ENCODE assay signal across 8 cellular contexts in the genomic region with DNA sequence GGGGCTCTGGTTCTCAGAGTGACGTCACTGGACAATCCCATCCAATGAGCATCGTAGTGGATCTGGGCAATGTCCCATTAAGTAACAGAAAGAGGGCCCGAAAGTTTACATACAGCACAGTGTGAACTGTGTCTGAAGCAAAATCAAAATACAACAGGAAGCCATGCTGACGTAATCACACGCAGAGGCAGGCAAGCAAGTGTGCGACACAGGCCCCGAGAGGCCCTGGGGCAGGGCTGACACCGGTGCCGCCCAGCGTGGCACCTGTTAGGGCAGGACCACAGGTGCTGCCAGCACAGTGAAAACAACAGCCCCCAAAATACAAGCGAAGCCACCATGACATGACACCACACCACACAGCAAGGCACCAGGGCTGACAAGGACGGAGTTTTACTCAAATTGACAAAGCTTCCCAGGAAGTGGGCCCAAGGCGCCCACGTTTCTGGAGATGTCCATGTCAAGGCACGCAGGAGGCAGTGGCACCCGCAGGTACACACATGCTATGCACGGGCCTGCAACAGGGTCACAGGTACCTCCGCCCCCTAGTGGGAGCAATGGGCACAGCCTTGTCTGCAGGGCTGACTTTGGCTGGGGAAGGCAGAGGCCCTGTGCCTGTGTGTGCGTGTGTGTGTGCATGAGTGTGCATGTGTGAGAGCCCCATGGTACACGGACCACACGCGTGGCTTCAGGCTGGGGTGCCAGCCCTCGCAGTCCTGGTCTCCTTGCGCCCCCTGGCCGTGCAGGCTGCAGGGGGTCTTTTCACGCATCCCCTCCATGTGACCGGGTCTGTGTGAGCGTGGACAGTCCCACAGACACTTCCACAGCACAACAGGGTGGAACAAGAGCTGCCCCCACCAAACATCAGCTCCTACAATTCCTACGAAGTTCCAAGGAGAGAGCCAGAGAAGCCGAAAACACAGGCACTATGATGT. TPM values are rescaled to one million over a fixed set of nuclear protein-coding genes. Genes with fewer than 3 reads are reported as not detected.
DNase-seq lines count a peak whose midpoint lies in the region; ATAC-seq and TF ChIP-seq lines count a peak whose summit lies in the region.

No MANE protein-coding gene starts in this region.

- peaks cover 12% of the 10 kb centered on the region for H3K4me1 Mint-ChIP-seq in T-helper 17 cell

- H3K9me3 ChIP-seq in T-helper 17 cell (ENCODE audit: control insufficient read depth, low read length, poor library complexity, severe bottlenecking), result no peaks in the 10 kb centered on the region

- peak; percentile 96 for TF ChIP-seq CTCF in astrocyte of the spinal cord (IDR thresholded peaks at IDR 0.05; ENCODE audit: low read depth, low read length)
- TF ChIP-seq CTCF in kidney epithelial cell (IDR thresholded peaks at IDR 0.05; ENCODE audit: insufficient read depth, low read length, poor library complexity, severe bottlenecking), result peak; percentile 97

- in situ Hi-C loops in astrocyte of the spinal cord (cut with HindIII; ENCODE audit: low sequenced_read_pairs), result no loop called here

- peak; percentile 60 for DNase-seq in Jurkat, Clone E6-1 (ENCODE audit: low read depth, low spot score)
- DNase-seq in T-helper 17 cell (peak; percentile 38 to 69 (median 42)), astrocyte of the spinal cord (ENCODE audit: low read depth, low spot score) (no peak), kidney epithelial cell (ENCODE audit: low read depth) (no peak), hippocampal formation (lab: John Stamatoyannopoulos, UW) (no peak)
- peak; percentile 49 to 69 (median 51) for DNase-seq in stimulated activated CD4-positive, alpha-beta T cell treated with anti-CD3 and anti-CD28 coated beads, TNF-alpha, amount 100 ng/mL, for 48 hours (ENCODE audit: low read depth in 3 of 3)

- H3K36me3 Mint-ChIP-seq in T-helper 17 cell (ENCODE audit: low read depth), result no peaks in the 10 kb centered on the region

- H3K27me3 Mint-ChIP-seq in T-helper 17 cell, result no peaks in the 10 kb centered on the region

- H3K27me3 ChIP-seq in kidney epithelial cell (ENCODE audit: control insufficient read depth, insufficient read depth, low read length), result no peaks in the 10 kb centered on the region

- H3K4me3 Mint-ChIP-seq in T-helper 17 cell, result peak overlapping the region; percentile 58

- H3K4me3 ChIP-seq in GM08714 (ENCODE audit: low read length), result peak overlapping the region; percentile 3; the same call in 1 of the 2 replicates
- H3K4me3 ChIP-seq in Jurkat, Clone E6-1 (ENCODE audit: low read length), result peak overlapping the region; percentile 24
- no peak overlapping the region for H3K4me3 ChIP-seq in astrocyte of the spinal cord (ENCODE audit: low read depth, low read length)
- H3K4me3 ChIP-seq in kidney epithelial cell (ENCODE audit: low read depth, low read length), result no peak overlapping the region

- peak; percentile 66 for ATAC-seq in GM21529 (IDR thresholded peaks at IDR 0.05; ENCODE audit: unreplicated experiment)
- peak; percentile 84 for ATAC-seq in T-helper 17 cell

- no peaks in the 10 kb centered on the region for H3K36me3 ChIP-seq in kidney epithelial cell (ENCODE audit: control insufficient read depth, insufficient read depth, low read length)

- H3K27ac Mint-ChIP-seq in T-helper 17 cell, result peak overlapping the region; percentile 72

RNA-seq across cellular contexts. Expression of gene QSOX2, which starts 19.6 kb away (rescaled TPM):
- 22.4 TPM for polyA plus RNA-seq in Jurkat, Clone E6-1 (2012; ENCODE audit: insufficient read depth, insufficient read length)
- total RNA-seq in T-helper 17 cell, result 10 to 100 TPM; 12.6 to 15.5 TPM
- total RNA-seq in kidney epithelial cell, result 17.3 and 19.2 TPM in 2 replicates

RNA-seq across cellular contexts. Expression of gene LHX3, which starts 21.1 kb away (rescaled TPM):
- polyA plus RNA-seq in Jurkat, Clone E6-1 (2012; ENCODE audit: insufficient read depth, insufficient read length), result not detected
- total RNA-seq in T-helper 17 cell (under 1 TPM; 0.10 to 0.18 TPM), kidney epithelial cell (not detected in 2 replicates)

Comparison
In these comparisons a context has a peak if more than half of its experiments do, and no peak if none do; other contexts are left out.
1. H3K4me3 ChIP-seq: peak in GM08714 (single experiment) and Jurkat, Clone E6-1 (single experiment); none in astrocyte of the spinal cord (single experiment) and kidney epithelial cell (single experiment).
2. DNase-seq: peak in Jurkat, Clone E6-1 (single experiment), T-helper 17 cell (3 of 3) and stimulated activated CD4-positive, alpha-beta T cell treated with anti-CD3 and anti-CD28 coated beads, TNF-alpha, amount 100 ng/mL, for 48 hours (3 of 3); none in astrocyte of the spinal cord (single experiment), kidney epithelial cell (single experiment) and hippocampal formation (0 of 2).